In the genomic region with DNA sequence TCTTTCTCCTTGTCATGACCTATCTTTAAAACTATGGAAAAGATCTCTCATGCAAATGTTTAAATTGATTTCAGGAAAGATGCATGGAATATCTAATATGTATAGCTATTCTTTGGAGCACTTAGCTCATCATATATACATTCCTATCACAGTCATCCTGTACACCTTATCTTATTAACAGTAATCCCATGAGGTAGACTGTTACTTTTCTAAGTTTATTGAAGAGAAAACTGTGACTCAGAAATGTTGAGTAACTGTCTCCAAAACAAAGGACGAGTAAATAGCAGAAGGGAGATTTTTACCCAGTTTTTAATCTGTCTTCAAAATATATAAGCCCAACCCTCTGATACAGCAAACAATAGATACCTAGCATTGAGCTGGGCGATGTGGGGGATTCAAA, we compare ENCODE assay signal across 27 cellular contexts.
"Had no signal": no experiment of that assay in that cellular context is flagged by ENCODE, and none has a peak within 500 bp of the region (broad histone marks: within the 10 kb centered on the region; RNA-seq: fewer than 3 reads in every experiment).

No MANE protein-coding gene starts in this region.

- H3K36me3 Mint-ChIP-seq: type B pancreatic cell had no signal

- H3K27me3 Mint-ChIP-seq: type B pancreatic cell had no signal

- ATAC-seq: activated CD4-positive, alpha-beta T cell treated with anti-CD3 and anti-CD28 coated beads for 36 hours; gastrocnemius medialis; left colon; mucosa of descending colon; sciatic nerve had no signal

- H3K9me3 Mint-ChIP-seq: activated B cell treated with CpG ODN at 0.5 μM for 24 hours; activated naive CD4-positive, alpha-beta T cell treated with anti-CD3 and anti-CD28 coated beads for 36 hours; type B pancreatic cell had no signal

- DNase-seq: activated B cell treated with CpG ODN at 0.5 μM for 24 hours; activated CD4-positive, alpha-beta T cell treated with anti-CD3 and anti-CD28 coated beads for 36 hours; activated CD4-positive, alpha-beta T cell treated with anti-CD3 and anti-CD28 coated beads, Interleukin-2, amount 50 U/mL, for 4 hours; activated CD8-positive, alpha-beta memory T cell treated with anti-CD3 and anti-CD28 coated beads for 24 hours; activated CD8-positive, alpha-beta memory T cell treated with anti-CD3 and anti-CD28 coated beads, Interleukin-2, amount 50 U/mL, for 4 hours; activated effector memory CD4-positive, alpha-beta T cell treated with Interleukin-2 at 50 U/mL for 16 hours; activated naive CD4-positive, alpha-beta T cell treated with anti-CD3 and anti-CD28 coated beads for 36 hours; activated T-cell treated with anti-CD3 and anti-CD28 coated beads, Interleukin-2, amount 50 U/mL, for 48 hours; amygdala; gastrocnemius medialis; head of caudate nucleus; hypothalamus; left colon; mesenchymal stem cell; mucosa of descending colon; occipital lobe; posterior cingulate gyrus; stimulated activated CD4-positive, alpha-beta T cell treated with anti-CD3 and anti-CD28 coated beads, Interleukin-2, amount 100 ng/mL, for 48 hours; stimulated activated CD8-positive, alpha-beta memory T cell treated with anti-CD3 and anti-CD28 coated beads, Interleukin-4, amount 100 ng/mL, for 48 hours; stimulated activated naive CD4-positive, alpha-beta T cell treated with Interleukin-2 at 50 U/mL for 16 hours had no signal

- H3K4me1 ChIP-seq: gastrocnemius medialis, vagina had no signal

- H3K27me3 ChIP-seq: cardiac muscle cell, gastrocnemius medialis, vagina had no signal

- H3K27ac ChIP-seq: cardiac muscle cell, gastrocnemius medialis, thoracic aorta, vagina had no signal

- H3K4me1 Mint-ChIP-seq: activated CD4-positive, alpha-beta T cell treated with anti-CD3 and anti-CD28 coated beads for 36 hours had no signal

- H3K4me2 ChIP-seq: smooth muscle cell had no signal

- H3K4me3 Mint-ChIP-seq: activated B cell treated with CpG ODN at 0.5 μM for 24 hours; activated CD4-positive, alpha-beta T cell treated with anti-CD3 and anti-CD28 coated beads for 36 hours; activated naive CD4-positive, alpha-beta T cell treated with anti-CD3 and anti-CD28 coated beads for 36 hours; neural crest cell; type B pancreatic cell had no signal

- H3K9me3 ChIP-seq: gastrocnemius medialis, mucosa of descending colon, thoracic aorta, vagina had no signal

- H3K4me3 ChIP-seq: cardiac muscle cell, gastrocnemius medialis, mucosa of descending colon, smooth muscle cell, thoracic aorta, vagina had no signal

- H3K36me3 ChIP-seq: cardiac muscle cell, gastrocnemius medialis, thoracic aorta, vagina had no signal

- H3K27ac Mint-ChIP-seq: activated B cell treated with CpG ODN at 0.5 μM for 24 hours; activated CD4-positive, alpha-beta T cell treated with anti-CD3 and anti-CD28 coated beads for 36 hours; activated naive CD4-positive, alpha-beta T cell treated with anti-CD3 and anti-CD28 coated beads for 36 hours; type B pancreatic cell had no signal
